1 cellular context compared by ENCODE assay signal in genomic region chr6:169622618-169623017, GRCh38.
TF ChIP-seq lines count a peak whose summit lies in the region.

No MANE protein-coding gene starts in this region.

TF ChIP-seq in IMR-90, 13 proteins besides CTCF, POLR2A, EP300 and RAD21 (continued from another document):
- no peak for TF ChIP-seq USF2 (IDR thresholded peaks at IDR 0.05; ENCODE audit: low read depth, low read length)
- TF ChIP-seq BHLHE40 (IDR thresholded peaks at IDR 0.05; ENCODE audit: low read depth, low read length), result no peak
- TF ChIP-seq FOS (IDR thresholded peaks at IDR 0.05; ENCODE audit: low read depth, low read length), result no peak
- no peak for TF ChIP-seq MXI1 (IDR thresholded peaks at IDR 0.05; ENCODE audit: borderline replicate concordance, low read depth, low read length)
- no peak for TF ChIP-seq SMC3 (IDR thresholded peaks at IDR 0.05; ENCODE audit: low read depth, low read length)
- no peak for TF ChIP-seq NFE2L2 (IDR thresholded peaks at IDR 0.05; ENCODE audit: low read depth, low read length)
